ENCODE assay signal across 12 cellular contexts in genomic region chr11:64201524-64201923, GRCh38.
"Had no signal": no experiment of that assay in that cellular context is flagged by ENCODE, and none has a peak within 500 bp of the region (broad histone marks: within the 10 kb centered on the region; RNA-seq: fewer than 3 reads in every experiment).

No MANE protein-coding gene starts in this region.

- H3K9me3 ChIP-seq: body of pancreas, spleen, tibial artery, uterus had no signal

- H3K4me3 Mint-ChIP-seq: stimulated activated memory B cell treated with anti-CD40 and anti-IgM and Interleukin-4, amounts not matched to agents 10 μg/mL and 1 μg/mL and 100 μg/mL, for 72 hours had no signal

- H3K27ac Mint-ChIP-seq: stimulated activated memory B cell treated with anti-CD40 and anti-IgM and Interleukin-4, amounts not matched to agents 10 μg/mL and 1 μg/mL and 100 μg/mL, for 72 hours had no signal

- DNase-seq: activated naive CD4-positive, alpha-beta T cell treated with Interleukin-2 at 50 U/mL for 16 hours; activated T-cell treated with anti-CD3 and anti-CD28 coated beads, Interleukin-2, amount 50 U/mL, for 48 hours; amniotic stem cell; body of pancreas; hypothalamus; kidney glomerular epithelial cell; spleen; stimulated activated CD4-positive, alpha-beta T cell treated with anti-CD3 and anti-CD28 coated beads, Interleukin-1b, Interleukin-23, amount 100 ng/mL, for 48 hours; tibial artery; uterus had no signal

- H3K27me3 Mint-ChIP-seq: stimulated activated memory B cell treated with anti-CD40 and anti-IgM and Interleukin-4, amounts not matched to agents 10 μg/mL and 1 μg/mL and 100 μg/mL, for 72 hours had no signal

- H3K9me3 Mint-ChIP-seq: stimulated activated memory B cell treated with anti-CD40 and anti-IgM and Interleukin-4, amounts not matched to agents 10 μg/mL and 1 μg/mL and 100 μg/mL, for 72 hours had no signal

- ATAC-seq: body of pancreas; sciatic nerve; stimulated activated memory B cell treated with anti-CD40 and anti-IgM and Interleukin-4, amounts not matched to agents 10 μg/mL and 1 μg/mL and 100 μg/mL, for 72 hours had no signal
